2 cellular contexts compared by ENCODE assay signal in genomic region chr16:30084816-30085159, GRCh38.
TF ChIP-seq lines count a peak whose summit lies in the region.

No MANE protein-coding gene starts in this region.

TF ChIP-seq in GM23338, 12 proteins besides CTCF, POLR2A, EP300 and RAD21:
- TF ChIP-seq, protein P1, sequence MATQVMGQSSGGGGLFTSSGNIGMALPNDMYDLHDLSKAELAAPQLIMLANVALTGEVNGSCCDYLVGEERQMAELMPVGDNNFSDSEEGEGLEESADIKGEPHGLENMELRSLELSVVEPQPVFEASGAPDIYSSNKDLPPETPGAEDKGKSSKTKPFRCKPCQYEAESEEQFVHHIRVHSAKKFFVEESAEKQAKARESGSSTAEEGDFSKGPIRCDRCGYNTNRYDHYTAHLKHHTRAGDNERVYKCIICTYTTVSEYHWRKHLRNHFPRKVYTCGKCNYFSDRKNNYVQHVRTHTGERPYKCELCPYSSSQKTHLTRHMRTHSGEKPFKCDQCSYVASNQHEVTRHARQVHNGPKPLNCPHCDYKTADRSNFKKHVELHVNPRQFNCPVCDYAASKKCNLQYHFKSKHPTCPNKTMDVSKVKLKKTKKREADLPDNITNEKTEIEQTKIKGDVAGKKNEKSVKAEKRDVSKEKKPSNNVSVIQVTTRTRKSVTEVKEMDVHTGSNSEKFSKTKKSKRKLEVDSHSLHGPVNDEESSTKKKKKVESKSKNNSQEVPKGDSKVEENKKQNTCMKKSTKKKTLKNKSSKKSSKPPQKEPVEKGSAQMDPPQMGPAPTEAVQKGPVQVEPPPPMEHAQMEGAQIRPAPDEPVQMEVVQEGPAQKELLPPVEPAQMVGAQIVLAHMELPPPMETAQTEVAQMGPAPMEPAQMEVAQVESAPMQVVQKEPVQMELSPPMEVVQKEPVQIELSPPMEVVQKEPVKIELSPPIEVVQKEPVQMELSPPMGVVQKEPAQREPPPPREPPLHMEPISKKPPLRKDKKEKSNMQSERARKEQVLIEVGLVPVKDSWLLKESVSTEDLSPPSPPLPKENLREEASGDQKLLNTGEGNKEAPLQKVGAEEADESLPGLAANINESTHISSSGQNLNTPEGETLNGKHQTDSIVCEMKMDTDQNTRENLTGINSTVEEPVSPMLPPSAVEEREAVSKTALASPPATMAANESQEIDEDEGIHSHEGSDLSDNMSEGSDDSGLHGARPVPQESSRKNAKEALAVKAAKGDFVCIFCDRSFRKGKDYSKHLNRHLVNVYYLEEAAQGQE (IDR thresholded peaks at IDR 0.05; ENCODE audit: unreplicated experiment): no peak
- no peak for TF ChIP-seq EZH2 (IDR thresholded peaks at IDR 0.05; ENCODE audit: low read depth, unreplicated experiment)

TF ChIP-seq in K562, 482 proteins besides CTCF, POLR2A, EP300 and RAD21:
- no peak for TF ChIP-seq U2AF1 (optimal IDR thresholded peaks at IDR 0.05; ENCODE audit: low read depth, low read length)
- no peak for TF ChIP-seq RFX5 (IDR thresholded peaks at IDR 0.05; ENCODE audit: low read depth, low read length)
- no peak for TF ChIP-seq KHSRP (IDR thresholded peaks at IDR 0.05)
- no peak for TF ChIP-seq ZNF589 (CRISPR knock-in tag; IDR thresholded peaks at IDR 0.05; ENCODE audit: low read depth)
- TF ChIP-seq CEBPG (CRISPR knock-in tag; IDR thresholded peaks at IDR 0.05): no peak
- TF ChIP-seq CEBPG (tag; conservative IDR thresholded peaks at IDR 0.05 in 1 of 2, IDR thresholded peaks at IDR 0.05 in 1 of 2): peak in 1 of 2 experiments; percentile 42; a peak in 1 of 4 replicates
- TF ChIP-seq RBFOX2 (IDR thresholded peaks at IDR 0.05; ENCODE audit: low read depth, low read length): peak; percentile 53; the same call in 1 of the 2 replicates
- TF ChIP-seq ATF3 (IDR thresholded peaks at IDR 0.05): peak; percentile 30; the same call in 1 of the 2 replicates
- TF ChIP-seq ATF3 (CRISPR knock-in tag; conservative IDR thresholded peaks at IDR 0.05): no peak
- peak in 1 of 3 experiments; percentile 66 for TF ChIP-seq YY1 (IDR thresholded peaks at IDR 0.05; ENCODE audit: borderline replicate concordance in 1 of 3, control insufficient read depth in 1 of 3, extremely low read depth in 1 of 3, insufficient read depth in 3 of 3, insufficient read length in 1 of 3, insufficient replicate concordance in 2 of 3, low read depth in 1 of 3, low read length in 2 of 3)
- TF ChIP-seq GABPA (tag; conservative IDR thresholded peaks at IDR 0.05; ENCODE audit: low read depth): no peak
